In the genomic region with DNA sequence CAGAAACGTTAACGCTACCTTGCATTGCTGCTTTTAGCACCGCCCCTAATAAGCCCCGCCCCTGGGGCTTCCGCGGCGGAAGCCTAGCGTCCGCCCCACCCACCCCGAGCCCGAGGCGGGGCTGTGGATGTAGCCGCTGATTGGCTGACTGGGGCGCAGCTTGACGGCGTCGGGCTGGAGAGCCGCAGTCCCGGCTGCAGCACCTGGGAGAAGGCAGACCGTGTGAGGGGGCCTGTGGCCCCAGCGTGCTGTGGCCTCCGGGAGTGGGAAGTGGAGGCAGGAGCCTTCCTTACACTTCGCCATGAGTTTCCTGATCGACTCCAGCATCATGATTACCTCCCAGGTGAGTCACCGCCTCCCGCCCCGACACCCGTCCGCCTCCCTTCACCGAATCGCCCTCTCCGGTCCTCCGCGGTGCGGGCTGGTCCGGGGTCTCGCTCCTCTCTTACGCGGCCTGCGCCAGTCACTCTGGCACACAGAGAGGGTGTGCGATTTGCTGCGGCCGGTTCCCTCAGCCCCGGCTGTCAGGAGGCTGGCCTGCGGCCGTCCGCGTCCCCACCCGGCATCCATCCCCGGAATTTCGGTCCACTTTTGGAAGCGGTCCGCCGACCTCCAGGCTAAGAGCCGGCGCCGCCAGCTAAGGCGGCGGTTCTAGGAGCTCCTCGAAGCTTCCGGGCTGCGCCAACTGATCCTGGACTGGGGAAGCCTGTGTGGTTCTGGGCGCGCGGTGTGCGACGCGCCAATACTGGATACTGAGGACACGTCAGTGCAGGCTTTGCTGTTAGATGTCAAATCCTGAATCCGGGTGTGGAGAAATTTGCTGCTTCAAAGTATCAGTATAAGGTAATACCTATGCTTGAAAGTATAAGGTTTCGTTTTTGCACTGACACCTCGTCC, we compare ENCODE assay signal across 8 cellular contexts. TPM values are rescaled to one million over a fixed set of nuclear protein-coding genes. Genes with fewer than 3 reads are reported as not detected.
A peak's percentile ranks its signal among the peaks of the same experiment; 100 is the strongest.
DNase-seq lines count a peak whose midpoint lies in the region; ATAC-seq and TF ChIP-seq lines count a peak whose summit lies in the region.
"Not testable (repeated sequence)": the region's sequence is repeated elsewhere in the genome, so short reads cannot be mapped to it uniquely, and the experiment has no call there.

TSS of gene GPR89B (plus strand) at position 185 of the 897 bp plus-strand sequence. CDS start at position 302, 117 bp downstream.

- H3K4me1 ChIP-seq in suprapubic skin = peaks cover 11% of the 10 kb centered on the region

- ATAC-seq in HG02588 (IDR thresholded peaks at IDR 0.05; ENCODE audit: unreplicated experiment) (peak; percentile 97), SK-N-SH treated with all-trans-retinoic acid at 6 μM for 48 hours (peak; percentile 100)

- not testable (repeated sequence) for TF ChIP-seq CTCF in GM06990 (IDR thresholded peaks at IDR 0.05; ENCODE audit: insufficient read depth, low read length, poor library complexity, severe bottlenecking); suprapubic skin (IDR thresholded peaks at IDR 0.05)

- WGBS in suprapubic skin = no CpG with 5 or more reads among the region's 72 CpGs

- TF ChIP-seq EP300 in suprapubic skin (IDR thresholded peaks at IDR 0.05) = not testable (repeated sequence)

- H3K27ac ChIP-seq in suprapubic skin = peak within 1 kb of the TSS; percentile 88

- H3K4me3 ChIP-seq in GM06990 (replicated peaks; ENCODE audit: low read depth, low read length) (peak within 1 kb of the TSS; percentile 76), suprapubic skin (peak within 1 kb of the TSS; percentile 86)

- H3K27me3 ChIP-seq in GM06990 (replicated peaks; ENCODE audit: control insufficient read depth, insufficient read depth, low read length); suprapubic skin: not testable (repeated sequence)

- DNase-seq in GM06990 (ENCODE audit: extremely low read depth, insufficient read length) (peak; percentile 90), NCI-H1048 (lab: John Stamatoyannopoulos, UW) (peak; percentile 91), glomerular visceral epithelial cell (ENCODE audit: extremely low spot score) (peak; percentile 93), occipital lobe (lab: John Stamatoyannopoulos, UW) (peak; percentile 88), suprapubic skin (ENCODE audit: low spot score in 2 of 2) (peak; percentile 82 to 89)
- peak; percentile 94 for DNase-seq in activated naive CD4-positive, alpha-beta T cell treated with anti-CD3 and anti-CD28 coated beads, Interleukin-2, amount 50 U/mL, for 16 hours

- not testable (repeated sequence) for H3K36me3 ChIP-seq in GM06990 (ENCODE audit: control insufficient read depth, insufficient read depth, low read length); suprapubic skin

- peak in 1 of 2 donors; percentile 32 for TF ChIP-seq POLR2A in suprapubic skin (IDR thresholded peaks at IDR 0.05)

- not testable (repeated sequence) for H3K9me3 ChIP-seq in suprapubic skin

RNA-seq across cellular contexts. Expression of gene GPR89B, which starts in this region (rescaled TPM):
- total RNA-seq in occipital lobe = 29.6 TPM
- total RNA-seq in suprapubic skin = 10 to 100 TPM; 11.5 to 23.1 (median 17.1) TPM

Comparison
In these comparisons a context has a peak if more than half of its experiments do, and no peak if none do; other contexts are left out.
1. Peak in every context shown above with its lines: DNase-seq, ATAC-seq, H3K4me3 ChIP-seq and H3K27ac ChIP-seq.